In genomic region chr11:73430326-73430725, GRCh38 we compare ENCODE assay signal across 28 cellular contexts.
"Had no signal": no experiment of that assay in that cellular context is flagged by ENCODE, and none has a peak within 500 bp of the region (broad histone marks: within the 10 kb centered on the region; RNA-seq: fewer than 3 reads in every experiment).

No MANE protein-coding gene starts in this region.

- H3K27ac Mint-ChIP-seq: immature natural killer cell; naive thymus-derived CD4-positive, alpha-beta T cell; nephron progenitor cell had no signal

- DNase-seq: dermis blood vessel endothelial cell; effector memory CD4-positive, alpha-beta T cell; erythroblast; esophagus squamous epithelium; foreskin melanocyte; glutamatergic neuron; heart right ventricle; hippocampal formation; immature natural killer cell; mesenchymal stem cell; midbrain; naive thymus-derived CD4-positive, alpha-beta T cell; nephron progenitor cell; occipital lobe; pancreas; right lobe of liver; small intestine; stimulated activated CD4-positive, alpha-beta T cell treated with anti-CD3 and anti-CD28 coated beads, Interleukin-15, amount 100 ng/mL, for 24 hours; stimulated activated CD4-positive, alpha-beta T cell treated with anti-CD3 and anti-CD28 coated beads, Interleukin-4, amount 100 ng/mL, for 1 hour; stimulated activated CD8-positive, alpha-beta memory T cell treated with anti-CD3 and anti-CD28 coated beads, Interleukin-4, amount 100 ng/mL, for 48 hours; stimulated activated naive CD4-positive, alpha-beta T cell; stomach; thyroid gland; trophoblast cell had no signal

- H3K4me1 Mint-ChIP-seq: central memory CD8-positive, alpha-beta T cell; immature natural killer cell had no signal

- H3K36me3 ChIP-seq: esophagus squamous epithelium, pancreas, right lobe of liver, thyroid gland had no signal

- H3K27me3 Mint-ChIP-seq: central memory CD8-positive, alpha-beta T cell; naive thymus-derived CD4-positive, alpha-beta T cell; progenitor cell of endocrine pancreas had no signal

- H3K4me3 Mint-ChIP-seq: central memory CD8-positive, alpha-beta T cell; immature natural killer cell; naive thymus-derived CD4-positive, alpha-beta T cell; nephron progenitor cell had no signal

- H3K4me1 ChIP-seq: esophagus squamous epithelium, pancreas, right lobe of liver had no signal

- H3K27ac ChIP-seq: coronary artery, esophagus squamous epithelium, heart right ventricle, pancreas, right lobe of liver, stomach, thyroid gland had no signal

- ATAC-seq: heart right ventricle; left lobe of liver; naive thymus-derived CD4-positive, alpha-beta T cell; pancreas; right lobe of liver had no signal

- H3K4me3 ChIP-seq: coronary artery, esophagus squamous epithelium, heart right ventricle, pancreas, right lobe of liver, stomach, thyroid gland had no signal

- H3K9me3 Mint-ChIP-seq: central memory CD8-positive, alpha-beta T cell; immature natural killer cell; naive thymus-derived CD4-positive, alpha-beta T cell; nephron progenitor cell had no signal

- H3K9me3 ChIP-seq: esophagus squamous epithelium, heart right ventricle, pancreas, right lobe of liver, stomach, thyroid gland had no signal

- H3K27me3 ChIP-seq: esophagus squamous epithelium, heart right ventricle, pancreas, right lobe of liver, stomach, thyroid gland had no signal
